ENCODE assay signal across 20 cellular contexts in genomic region chr2:127330753-127331152, GRCh38. TPM values are rescaled to one million over a fixed set of nuclear protein-coding genes. Genes with fewer than 3 reads are reported as not detected.
A peak's percentile ranks its signal among the peaks of the same experiment; 100 is the strongest.
DNase-seq lines count a peak whose midpoint lies in the region; ATAC-seq, FAIRE-seq and TF ChIP-seq lines count a peak whose summit lies in the region.
"Had no signal": no experiment of that assay in that cellular context is flagged by ENCODE, and none has a peak within 500 bp of the region (broad histone marks: within the 10 kb centered on the region; RNA-seq: fewer than 3 reads in every experiment).

No MANE protein-coding gene starts in this region.

- CTCF ChIA-PET in activated naive CD4-positive, alpha-beta T cell treated with anti-CD3 and anti-CD28 coated beads, Interleukin-2, amount 10 ng/mL, durations not matched to agents 7 days and 5 days (lab: Charles Lee) = interaction anchor here (0.9 kb wide), 1 partner anchor 24 kb away, joined by 5 read pairs; no protein-coding TSS in a partner anchor
- CTCF ChIA-PET in Caco-2 (lab: Charles Lee) = no interaction called here

- POLR2A ChIA-PET in Caco-2 (lab: Charles Lee) = no interaction called here

- H3K4me1 ChIP-seq in Caco-2 = no peaks in the 10 kb centered on the region
- H3K4me1 ChIP-seq: BLaER1, gastroesophageal sphincter, pancreas, tibial nerve had no signal

- no peaks in the 10 kb centered on the region for H3K27me3 Mint-ChIP-seq in activated naive CD4-positive, alpha-beta T cell treated with anti-CD3 and anti-CD28 coated beads, Interleukin-2, amount 50 U/mL, for 24 hours
- H3K27me3 Mint-ChIP-seq in activated naive CD4-positive, alpha-beta T cell treated with anti-CD3 and anti-CD28 coated beads, Interleukin-2, amount 10 ng/mL, durations not matched to agents 7 days and 5 days = no peaks in the 10 kb centered on the region
- no peaks in the 10 kb centered on the region for H3K27me3 Mint-ChIP-seq in Caco-2 (ENCODE audit: insufficient read depth, unreplicated experiment)
- H3K27me3 Mint-ChIP-seq: activated B cell treated with CpG ODN at 0.5 μM for 24 hours had no signal

- H3K27me3 ChIP-seq in Caco-2 (replicated peaks; ENCODE audit: control insufficient read depth, insufficient read depth, low read length) = no peaks in the 10 kb centered on the region
- H3K27me3 ChIP-seq: BLaER1, gastroesophageal sphincter, pancreas, tibial nerve had no signal

- H3K4me1 Mint-ChIP-seq in activated naive CD4-positive, alpha-beta T cell treated with anti-CD3 and anti-CD28 coated beads, Interleukin-2, amount 50 U/mL, for 24 hours = no peaks in the 10 kb centered on the region
- peaks cover 2% of the 10 kb centered on the region for H3K4me1 Mint-ChIP-seq in activated naive CD4-positive, alpha-beta T cell treated with anti-CD3 and anti-CD28 coated beads, Interleukin-2, amount 10 ng/mL, durations not matched to agents 7 days and 5 days
- no peaks in the 10 kb centered on the region for H3K4me1 Mint-ChIP-seq in Caco-2 (ENCODE audit: low read depth, unreplicated experiment)

- BruUV-seq in Caco-2 (replicated peaks; lab: Mats Ljungman, UMichigan) = no TSS peak

- peak overlapping the region; percentile 23 for H3K27ac Mint-ChIP-seq in activated naive CD4-positive, alpha-beta T cell treated with anti-CD3 and anti-CD28 coated beads, Interleukin-2, amount 50 U/mL, for 24 hours
- no peak overlapping the region for H3K27ac Mint-ChIP-seq in activated naive CD4-positive, alpha-beta T cell treated with anti-CD3 and anti-CD28 coated beads, Interleukin-2, amount 10 ng/mL, durations not matched to agents 7 days and 5 days
- no peak overlapping the region for H3K27ac Mint-ChIP-seq in Caco-2 (ENCODE audit: unreplicated experiment)
- H3K27ac Mint-ChIP-seq: activated B cell treated with CpG ODN at 0.5 μM for 24 hours had no signal

- no peaks in the 10 kb centered on the region for H3K9me3 Mint-ChIP-seq in activated naive CD4-positive, alpha-beta T cell treated with anti-CD3 and anti-CD28 coated beads, Interleukin-2, amount 50 U/mL, for 24 hours
- no peaks in the 10 kb centered on the region for H3K9me3 Mint-ChIP-seq in activated naive CD4-positive, alpha-beta T cell treated with anti-CD3 and anti-CD28 coated beads, Interleukin-2, amount 10 ng/mL, durations not matched to agents 7 days and 5 days
- H3K9me3 Mint-ChIP-seq in Caco-2 (ENCODE audit: unreplicated experiment) = no peaks in the 10 kb centered on the region
- H3K9me3 Mint-ChIP-seq: activated B cell treated with CpG ODN at 0.5 μM for 24 hours had no signal

- no peaks in the 10 kb centered on the region for H3K9me3 ChIP-seq in Caco-2
- H3K9me3 ChIP-seq: BLaER1, gastroesophageal sphincter, pancreas, tibial nerve had no signal

- no peak for FAIRE-seq in urothelium cell line (lab: Jason Lieb, UNC)

- TF ChIP-seq CTCF in Caco-2 (IDR thresholded peaks at IDR 0.05; ENCODE audit: insufficient read depth in 1 of 2, low read depth in 1 of 2, low read length in 1 of 2, severe bottlenecking in 1 of 2, unreplicated experiment in 1 of 2) = no peak

- ATAC-seq in HG02610 (IDR thresholded peaks at IDR 0.05; ENCODE audit: unreplicated experiment) = peak; percentile 58
- peak; percentile 55 for ATAC-seq in HG03135 (IDR thresholded peaks at IDR 0.05; ENCODE audit: unreplicated experiment)
- no peak for ATAC-seq in HG02970 (IDR thresholded peaks at IDR 0.05; ENCODE audit: low FRiP score, unreplicated experiment)
- ATAC-seq: gastroesophageal sphincter, left ventricle myocardium superior, pancreas had no signal

- intact Hi-C loops in Caco-2 (cut with micrococcal nuclease; ENCODE audit: unreplicated experiment) = no loop called here

- DNase-seq in activated naive CD4-positive, alpha-beta T cell treated with anti-CD3 and anti-CD28 coated beads, Interleukin-2, amount 10 ng/mL, durations not matched to agents 7 days and 5 days = no peak
- no peak for DNase-seq in Caco-2
- DNase-seq in urothelium cell line (ENCODE audit: low spot score) = no peak
- DNase-seq in NCI-H187 (lab: John Stamatoyannopoulos, UW) = no peak
- DNase-seq: activated B cell treated with CpG ODN at 0.5 μM for 24 hours, activated gamma-delta T cell treated with Interleukin-2 at 50 U/mL for 16 hours, cortex of kidney, DMS 273 treated with DMSO at 0.1 percent for 48 hours, GOT3, left ventricle myocardium superior, NCI-H2081 treated with DMSO at 0.1 percent for 48 hours, NCI-H748 treated with DMSO at 0.1 percent for 48 hours, pancreas had no signal

- H3K36me3 Mint-ChIP-seq in activated naive CD4-positive, alpha-beta T cell treated with anti-CD3 and anti-CD28 coated beads, Interleukin-2, amount 50 U/mL, for 24 hours = peaks cover 15% of the 10 kb centered on the region
- H3K36me3 Mint-ChIP-seq in activated naive CD4-positive, alpha-beta T cell treated with anti-CD3 and anti-CD28 coated beads, Interleukin-2, amount 10 ng/mL, durations not matched to agents 7 days and 5 days = peaks cover 28% of the 10 kb centered on the region
- peaks cover 24% of the 10 kb centered on the region for H3K36me3 Mint-ChIP-seq in Caco-2 (ENCODE audit: insufficient read depth, unreplicated experiment)

- H3K4me3 ChIP-seq in Caco-2 (ENCODE audit: low read depth, low read length) = no peak overlapping the region
- H3K4me3 ChIP-seq: BLaER1, gastroesophageal sphincter, pancreas, tibial nerve had no signal

- H3K36me3 ChIP-seq in Caco-2 (ENCODE audit: control insufficient read depth, insufficient read depth, low read length) = no peaks in the 10 kb centered on the region

- H3K4me3 Mint-ChIP-seq in activated naive CD4-positive, alpha-beta T cell treated with anti-CD3 and anti-CD28 coated beads, Interleukin-2, amount 50 U/mL, for 24 hours = no peak overlapping the region
- no peak overlapping the region for H3K4me3 Mint-ChIP-seq in activated naive CD4-positive, alpha-beta T cell treated with anti-CD3 and anti-CD28 coated beads, Interleukin-2, amount 10 ng/mL, durations not matched to agents 7 days and 5 days
- H3K4me3 Mint-ChIP-seq in Caco-2 (ENCODE audit: unreplicated experiment) = no peak overlapping the region
- H3K4me3 Mint-ChIP-seq: activated B cell treated with CpG ODN at 0.5 μM for 24 hours had no signal

RNA-seq across cellular contexts. Expression of gene ERCC3, which starts 36.8 kb away (rescaled TPM):
- total RNA-seq in Caco-2 (2022) = 50.5 and 52.5 TPM in 2 replicates

RNA-seq across cellular contexts. Expression of gene MAP3K2, which starts 57.0 kb away (rescaled TPM):
- total RNA-seq in Caco-2 (2022) = 35.0 and 38.7 TPM in 2 replicates
